11 cellular contexts compared by ENCODE assay signal in the genomic region with DNA sequence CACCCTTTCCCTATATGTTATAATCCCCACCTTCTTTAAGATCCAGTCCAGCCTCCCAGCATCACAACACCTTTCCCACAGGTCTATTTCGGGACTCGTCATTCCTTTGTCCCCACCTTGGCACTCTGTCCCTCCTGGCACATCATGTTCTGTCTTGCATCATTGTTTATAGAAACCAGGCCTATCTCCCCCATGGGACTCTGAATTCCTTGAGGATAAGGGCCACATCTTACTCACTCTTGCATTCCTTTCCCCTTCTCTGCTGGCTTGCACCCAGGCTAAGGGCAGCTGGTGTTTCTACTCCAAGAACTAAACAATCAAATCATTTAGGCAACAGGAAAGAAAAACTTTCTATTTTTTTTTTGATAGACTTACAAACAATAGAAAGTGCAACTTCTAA.
DNase-seq lines count a peak whose midpoint lies in the region; ATAC-seq and TF ChIP-seq lines count a peak whose summit lies in the region.
"Had no signal": no experiment of that assay in that cellular context is flagged by ENCODE, and none has a peak within 500 bp of the region (broad histone marks: within the 10 kb centered on the region; RNA-seq: fewer than 3 reads in every experiment).

No MANE protein-coding gene starts in this region.

- POLR2A ChIA-PET in RWPE1 (lab: Yijun Ruan, JAX; ENCODE audit: low non-redundant PET) (no interaction called here), Caco-2 (lab: Charles Lee) (no interaction called here)

- H3K4me3 ChIP-seq in fibroblast of pulmonary artery (replicated peaks; ENCODE audit: low read depth, low read length): no peak overlapping the region
- no peak overlapping the region for H3K4me3 ChIP-seq in Caco-2 (ENCODE audit: low read depth, low read length)

- H3K27me3 Mint-ChIP-seq in neural crest cell (ENCODE audit: low read depth): no peaks in the 10 kb centered on the region
- H3K27me3 Mint-ChIP-seq in Caco-2 (ENCODE audit: insufficient read depth, unreplicated experiment): no peaks in the 10 kb centered on the region
- H3K27me3 Mint-ChIP-seq: B cell; central memory CD8-positive, alpha-beta T cell had no signal

- H3K9me3 Mint-ChIP-seq in neural crest cell (no peaks in the 10 kb centered on the region), Caco-2 (ENCODE audit: unreplicated experiment) (no peaks in the 10 kb centered on the region)
- H3K9me3 Mint-ChIP-seq: central memory CD8-positive, alpha-beta T cell had no signal

- no peak for TF ChIP-seq CTCF in RWPE1 (conservative IDR thresholded peaks at IDR 0.05; ENCODE audit: low read depth)
- no peak for TF ChIP-seq CTCF in fibroblast of pulmonary artery (IDR thresholded peaks at IDR 0.05; ENCODE audit: low read length, missing control alignments)
- TF ChIP-seq CTCF in neural crest cell (conservative IDR thresholded peaks at IDR 0.05): no peak
- no peak for TF ChIP-seq CTCF in Caco-2 (IDR thresholded peaks at IDR 0.05; ENCODE audit: insufficient read depth in 1 of 2, low read depth in 1 of 2, low read length in 1 of 2, severe bottlenecking in 1 of 2, unreplicated experiment in 1 of 2)

- ATAC-seq in HG03571 (IDR thresholded peaks at IDR 0.05; ENCODE audit: unreplicated experiment) (no peak), HG02840 (IDR thresholded peaks at IDR 0.05; ENCODE audit: low FRiP score, unreplicated experiment) (no peak), GM21423 (IDR thresholded peaks at IDR 0.05; ENCODE audit: unreplicated experiment) (no peak)

- DNase-seq in AG08396 (ENCODE audit: low spot score) (peak; percentile 42), RWPE1 (ENCODE audit: low spot score) (peak; percentile 38), fibroblast of pulmonary artery (ENCODE audit: low read depth) (peak; percentile 98), neural crest cell (ENCODE audit: low read depth, low spot score) (no peak), Caco-2 (no peak)
- DNase-seq: hypothalamus had no signal

- H3K4me3 Mint-ChIP-seq in neural crest cell (no peak overlapping the region), Caco-2 (ENCODE audit: unreplicated experiment) (no peak overlapping the region)
- H3K4me3 Mint-ChIP-seq: B cell; central memory CD8-positive, alpha-beta T cell had no signal

- CTCF ChIA-PET in RWPE1 (lab: Yijun Ruan, JAX) (no interaction called here), Caco-2 (lab: Charles Lee) (no interaction called here)

- H3K36me3 Mint-ChIP-seq in neural crest cell (ENCODE audit: low read depth): no peaks in the 10 kb centered on the region
- no peaks in the 10 kb centered on the region for H3K36me3 Mint-ChIP-seq in Caco-2 (ENCODE audit: insufficient read depth, unreplicated experiment)

- BruUV-seq in Caco-2 (replicated peaks; lab: Mats Ljungman, UMichigan): no TSS peak

- H3K27ac Mint-ChIP-seq in neural crest cell (ENCODE audit: unreplicated experiment): peak overlapping the region; percentile 38
- no peak overlapping the region for H3K27ac Mint-ChIP-seq in Caco-2 (ENCODE audit: unreplicated experiment)
- H3K27ac Mint-ChIP-seq: B cell had no signal

- no peaks in the 10 kb centered on the region for H3K4me1 ChIP-seq in Caco-2

- no peaks in the 10 kb centered on the region for H3K27me3 ChIP-seq in Caco-2 (replicated peaks; ENCODE audit: control insufficient read depth, insufficient read depth, low read length)

- H3K9me3 ChIP-seq in Caco-2: no peaks in the 10 kb centered on the region

- no peaks in the 10 kb centered on the region for H3K36me3 ChIP-seq in Caco-2 (ENCODE audit: control insufficient read depth, insufficient read depth, low read length)

- H3K4me1 Mint-ChIP-seq in neural crest cell (no peaks in the 10 kb centered on the region), Caco-2 (ENCODE audit: low read depth, unreplicated experiment) (no peaks in the 10 kb centered on the region)
- H3K4me1 Mint-ChIP-seq: B cell; central memory CD8-positive, alpha-beta T cell had no signal

- H3K27ac ChIP-seq in RWPE1: no peak overlapping the region

- intact Hi-C loops in Caco-2 (cut with micrococcal nuclease; ENCODE audit: unreplicated experiment): no loop called here

Comparison
In these comparisons a context has a peak if more than half of its experiments do, and no peak if none do; other contexts are left out.
1. DNase-seq: peak in AG08396 (single experiment), RWPE1 (single experiment) and fibroblast of pulmonary artery (single experiment); none in neural crest cell (single experiment) and Caco-2 (0 of 2).